Comparison of ENCODE assay signal across 15 cellular contexts in the genomic region with DNA sequence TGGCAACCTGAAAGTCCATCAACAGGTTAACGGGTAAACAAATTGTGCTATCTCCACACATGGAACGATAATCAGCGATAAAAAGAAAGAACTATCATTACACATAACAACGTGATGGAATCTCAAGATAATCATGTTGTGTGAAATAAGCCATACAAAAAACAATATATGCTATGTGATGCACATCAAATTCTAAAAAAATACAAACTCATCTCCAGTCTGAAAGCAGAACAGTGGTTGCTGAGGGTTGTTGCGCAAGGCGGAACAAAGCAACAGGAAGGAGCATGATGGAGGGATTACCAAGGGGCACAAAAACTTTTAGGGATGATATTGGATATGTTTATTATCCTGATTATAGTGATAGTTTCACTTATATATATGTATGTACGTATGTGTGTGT.
"Had no signal": no experiment of that assay in that cellular context is flagged by ENCODE, and none has a peak within 500 bp of the region (broad histone marks: within the 10 kb centered on the region; RNA-seq: fewer than 3 reads in every experiment).

No MANE protein-coding gene starts in this region.

- H2AFZ ChIP-seq: parathyroid adenoma had no signal

- H3K27ac ChIP-seq: esophagus squamous epithelium, parathyroid adenoma, sigmoid colon, spleen, tibial artery had no signal

- ATAC-seq: activated CD8-positive, alpha-beta memory T cell treated with anti-CD3 and anti-CD28 coated beads, Interleukin-2, amount 10 ng/mL, durations not matched to agents 7 days and 5 days; naive thymus-derived CD8-positive, alpha-beta T cell had no signal

- H3K27ac Mint-ChIP-seq: activated CD4-positive, alpha-beta memory T cell treated with anti-CD3 and anti-CD28 coated beads for 36 hours; activated CD8-positive, alpha-beta memory T cell treated with anti-CD3 and anti-CD28 coated beads, Interleukin-2, amount 10 ng/mL, durations not matched to agents 7 days and 5 days; activated naive CD8-positive, alpha-beta T cell treated with anti-CD3 and anti-CD28 coated beads for 36 hours; naive thymus-derived CD8-positive, alpha-beta T cell had no signal

- H3K4me1 Mint-ChIP-seq: activated CD8-positive, alpha-beta memory T cell treated with anti-CD3 and anti-CD28 coated beads, Interleukin-2, amount 10 ng/mL, durations not matched to agents 7 days and 5 days; activated naive CD8-positive, alpha-beta T cell treated with anti-CD3 and anti-CD28 coated beads for 36 hours; naive thymus-derived CD8-positive, alpha-beta T cell had no signal

- H3K36me3 Mint-ChIP-seq: activated CD4-positive, alpha-beta memory T cell treated with anti-CD3 and anti-CD28 coated beads for 36 hours; activated CD8-positive, alpha-beta memory T cell treated with anti-CD3 and anti-CD28 coated beads, Interleukin-2, amount 10 ng/mL, durations not matched to agents 7 days and 5 days had no signal

- H3K4me3 ChIP-seq: esophagus squamous epithelium, sigmoid colon, spleen, tibial artery had no signal

- H3K79me2 ChIP-seq: parathyroid adenoma had no signal

- H3K9ac ChIP-seq: parathyroid adenoma had no signal

- H3K27me3 Mint-ChIP-seq: activated CD4-positive, alpha-beta memory T cell treated with anti-CD3 and anti-CD28 coated beads for 36 hours; activated CD8-positive, alpha-beta memory T cell treated with anti-CD3 and anti-CD28 coated beads, Interleukin-2, amount 10 ng/mL, durations not matched to agents 7 days and 5 days; activated naive CD8-positive, alpha-beta T cell treated with anti-CD3 and anti-CD28 coated beads for 36 hours; naive thymus-derived CD8-positive, alpha-beta T cell had no signal

- H3K27me3 ChIP-seq: esophagus squamous epithelium, sigmoid colon, spleen, tibial artery had no signal

- H3K9me3 Mint-ChIP-seq: activated CD4-positive, alpha-beta memory T cell treated with anti-CD3 and anti-CD28 coated beads for 36 hours; activated naive CD8-positive, alpha-beta T cell treated with anti-CD3 and anti-CD28 coated beads for 36 hours had no signal

- H3K36me3 ChIP-seq: sigmoid colon, tibial artery had no signal

- H3K4me3 Mint-ChIP-seq: activated CD4-positive, alpha-beta memory T cell treated with anti-CD3 and anti-CD28 coated beads for 36 hours; activated CD8-positive, alpha-beta memory T cell treated with anti-CD3 and anti-CD28 coated beads, Interleukin-2, amount 10 ng/mL, durations not matched to agents 7 days and 5 days; activated naive CD8-positive, alpha-beta T cell treated with anti-CD3 and anti-CD28 coated beads for 36 hours; naive thymus-derived CD8-positive, alpha-beta T cell had no signal

- H3K9me3 ChIP-seq: esophagus squamous epithelium, sigmoid colon, spleen, tibial artery had no signal

- H3K4me1 ChIP-seq: sigmoid colon, spleen, tibial artery had no signal

- DNase-seq: activated CD4-positive, alpha-beta memory T cell treated with anti-CD3 and anti-CD28 coated beads for 36 hours; activated CD8-positive, alpha-beta memory T cell treated with anti-CD3 and anti-CD28 coated beads, Interleukin-2, amount 10 ng/mL, durations not matched to agents 7 days and 5 days; activated naive CD8-positive, alpha-beta T cell treated with anti-CD3 and anti-CD28 coated beads for 36 hours; amniotic stem cell; dermis blood vessel endothelial cell; effector memory CD4-positive, alpha-beta T cell; esophagus squamous epithelium; mesendoderm; naive thymus-derived CD8-positive, alpha-beta T cell; sigmoid colon; spleen; stimulated activated naive CD4-positive, alpha-beta T cell; T-helper 2 cell had no signal
